Comparison of ENCODE assay signal across 1 cellular context in genomic region chr5:124621279-124621678, GRCh38.
TF ChIP-seq lines count a peak whose summit lies in the region.

No MANE protein-coding gene starts in this region.

TF ChIP-seq in HEK293, 187 proteins besides CTCF, POLR2A, EP300 and RAD21 (continued from another document):
- TF ChIP-seq ZBTB48 (tag by site-specific recombination; IDR thresholded peaks at IDR 0.05), result 0 out of 2 replicates have a peak, but pooled peaks have one; percentile 33
- TF ChIP-seq ZNF837 (tag by site-specific recombination; IDR thresholded peaks at IDR 0.05), result no peak
